In the genomic region with DNA sequence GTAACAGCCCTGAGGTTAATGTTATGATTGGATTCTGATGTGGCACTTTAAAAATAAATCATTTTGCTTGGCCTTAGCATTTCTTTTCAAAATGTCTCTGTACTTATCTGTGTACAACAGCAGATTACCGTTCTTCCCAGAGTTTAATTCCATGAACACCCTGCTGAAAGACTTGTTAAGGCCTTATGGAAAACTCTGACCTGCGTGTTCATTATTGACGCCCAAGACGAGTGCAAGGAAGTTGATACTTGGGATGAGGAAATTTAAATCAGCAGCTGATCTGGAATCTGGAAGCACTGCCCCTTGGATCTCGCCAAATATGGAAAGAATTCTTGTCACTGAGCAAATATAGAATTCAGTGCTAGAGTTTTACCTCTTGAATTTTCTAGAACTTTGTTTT, we compare ENCODE assay signal across 14 cellular contexts. TPM values are rescaled to one million over a fixed set of nuclear protein-coding genes. Genes with fewer than 3 reads are reported as not detected.
"Had no signal": no experiment of that assay in that cellular context is flagged by ENCODE, and none has a peak within 500 bp of the region (broad histone marks: within the 10 kb centered on the region; RNA-seq: fewer than 3 reads in every experiment).

No MANE protein-coding gene starts in this region.

- DNase-seq: activated CD4-positive, alpha-beta memory T cell treated with anti-CD3 and anti-CD28 coated beads for 36 hours; activated CD4-positive, CD25-positive, alpha-beta regulatory T cell treated with anti-CD3 and anti-CD28 coated beads, Interleukin-2, amount 50 U/mL, for 72 hours; activated gamma-delta T cell treated with Interleukin-2 at 50 U/mL for 16 hours; activated naive CD8-positive, alpha-beta T cell treated with anti-CD3 and anti-CD28 coated beads for 36 hours; activated T-cell treated with anti-CD3 and anti-CD28 coated beads, Interleukin-2, amount 50 U/mL, for 72 hours; heart right ventricle; islet precursor cell; pancreas; substantia nigra; upper lobe of right lung had no signal

- H3K9me3 ChIP-seq: heart right ventricle, pancreas, upper lobe of right lung had no signal

- ATAC-seq: activated T-cell treated with anti-CD3 and anti-CD28 coated beads, Interleukin-2, amount 50 U/mL, for 72 hours; pancreas; stimulated activated effector memory CD8-positive, alpha-beta T cell treated with anti-CD3 and anti-CD28 coated beads, Interleukin-12 subunit alpha, Interleukin-12 subunit beta, amount 100 ng/mL, for 72 hours; upper lobe of right lung had no signal

- H3K36me3 Mint-ChIP-seq: activated CD4-positive, alpha-beta memory T cell treated with anti-CD3 and anti-CD28 coated beads for 36 hours; activated naive CD8-positive, alpha-beta T cell treated with anti-CD3 and anti-CD28 coated beads for 36 hours; mesothelial cell of epicardium; stimulated activated effector memory CD8-positive, alpha-beta T cell treated with anti-CD3 and anti-CD28 coated beads, Interleukin-12 subunit alpha, Interleukin-12 subunit beta, amount 100 ng/mL, for 72 hours had no signal

- H3K4me1 ChIP-seq: pancreas had no signal

- H3K36me3 ChIP-seq: heart right ventricle, pancreas, upper lobe of right lung had no signal

- H3K4me3 Mint-ChIP-seq: activated CD4-positive, alpha-beta memory T cell treated with anti-CD3 and anti-CD28 coated beads for 36 hours; activated naive CD8-positive, alpha-beta T cell treated with anti-CD3 and anti-CD28 coated beads for 36 hours; activated T-cell treated with anti-CD3 and anti-CD28 coated beads, Interleukin-2, amount 50 U/mL, for 72 hours; mesothelial cell of epicardium; neural crest cell; stimulated activated effector memory CD8-positive, alpha-beta T cell treated with anti-CD3 and anti-CD28 coated beads, Interleukin-12 subunit alpha, Interleukin-12 subunit beta, amount 100 ng/mL, for 72 hours had no signal

- H3K4me3 ChIP-seq: heart right ventricle, pancreas, skin epidermis, upper lobe of right lung had no signal

- H3K4me1 Mint-ChIP-seq: stimulated activated effector memory CD8-positive, alpha-beta T cell treated with anti-CD3 and anti-CD28 coated beads, Interleukin-12 subunit alpha, Interleukin-12 subunit beta, amount 100 ng/mL, for 72 hours had no signal

- H3K27me3 ChIP-seq: heart right ventricle, upper lobe of right lung had no signal

- H3K27ac ChIP-seq: pancreas, upper lobe of right lung had no signal

- H3K27ac Mint-ChIP-seq: activated CD4-positive, alpha-beta memory T cell treated with anti-CD3 and anti-CD28 coated beads for 36 hours; activated naive CD8-positive, alpha-beta T cell treated with anti-CD3 and anti-CD28 coated beads for 36 hours; activated T-cell treated with anti-CD3 and anti-CD28 coated beads, Interleukin-2, amount 50 U/mL, for 72 hours; mesothelial cell of epicardium; stimulated activated effector memory CD8-positive, alpha-beta T cell treated with anti-CD3 and anti-CD28 coated beads, Interleukin-12 subunit alpha, Interleukin-12 subunit beta, amount 100 ng/mL, for 72 hours had no signal

- H3K9me3 Mint-ChIP-seq: activated CD4-positive, alpha-beta memory T cell treated with anti-CD3 and anti-CD28 coated beads for 36 hours; activated naive CD8-positive, alpha-beta T cell treated with anti-CD3 and anti-CD28 coated beads for 36 hours; activated T-cell treated with anti-CD3 and anti-CD28 coated beads, Interleukin-2, amount 50 U/mL, for 72 hours; mesothelial cell of epicardium; neural crest cell; stimulated activated effector memory CD8-positive, alpha-beta T cell treated with anti-CD3 and anti-CD28 coated beads, Interleukin-12 subunit alpha, Interleukin-12 subunit beta, amount 100 ng/mL, for 72 hours had no signal

RNA-seq across cellular contexts. Expression of gene ERG, which starts 6.7 kb away (rescaled TPM):
- total RNA-seq: activated CD4-positive, alpha-beta memory T cell treated with anti-CD3 and anti-CD28 coated beads for 36 hours; activated naive CD8-positive, alpha-beta T cell treated with anti-CD3 and anti-CD28 coated beads for 36 hours had no signal
